ENCODE assay signal across 16 cellular contexts in the genomic region with DNA sequence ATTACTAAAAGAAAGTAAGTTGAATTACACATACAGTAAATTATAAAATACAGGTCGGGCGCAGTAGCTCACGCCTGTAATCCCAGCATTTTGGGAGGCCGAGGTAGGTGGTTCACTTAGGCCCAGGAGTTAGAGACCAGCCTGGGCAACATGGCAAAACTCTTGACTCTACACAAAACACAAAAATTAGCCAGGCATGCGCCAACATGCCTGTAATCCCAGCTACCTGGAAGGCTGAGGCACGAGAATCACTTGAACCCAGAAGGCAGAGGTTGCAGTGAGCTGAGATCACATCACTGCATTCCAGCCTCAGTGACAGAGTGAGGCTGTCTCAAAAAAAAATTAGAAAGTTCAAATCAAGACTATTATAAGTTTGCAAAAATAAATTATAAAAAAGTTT.
DNase-seq lines count a peak whose midpoint lies in the region; ATAC-seq, FAIRE-seq and TF ChIP-seq lines count a peak whose summit lies in the region.
"Had no signal": no experiment of that assay in that cellular context is flagged by ENCODE, and none has a peak within 500 bp of the region (broad histone marks: within the 10 kb centered on the region; RNA-seq: fewer than 3 reads in every experiment).

No MANE protein-coding gene starts in this region.

- H4K91ac ChIP-seq in trophoblast cell (ENCODE audit: low read depth, low read length): peak overlapping the region; percentile 47
- no peak overlapping the region for H4K91ac ChIP-seq in H9 (ENCODE audit: insufficient read length, low read depth, low read length)

- TF ChIP-seq CTCF in MCF 10A (IDR thresholded peaks at IDR 0.05; ENCODE audit: unreplicated experiment): no peak
- no peak for TF ChIP-seq CTCF in breast epithelium (IDR thresholded peaks at IDR 0.05)
- no peak for TF ChIP-seq CTCF in astrocyte (IDR thresholded peaks at IDR 0.05; ENCODE audit: insufficient read depth, low read depth, low read length)
- no peak for TF ChIP-seq CTCF in H9 (conservative IDR thresholded peaks at IDR 0.05)

- H4K12ac ChIP-seq in trophoblast cell (ENCODE audit: low read depth, low read length): no peak overlapping the region

- H3K9me3 Mint-ChIP-seq in MCF 10A (ENCODE audit: unreplicated experiment): no peaks in the 10 kb centered on the region
- H3K9me3 Mint-ChIP-seq in astrocyte (ENCODE audit: unreplicated experiment): no peaks in the 10 kb centered on the region
- H3K9me3 Mint-ChIP-seq in H9: no peaks in the 10 kb centered on the region
- H3K9me3 Mint-ChIP-seq in T-cell: no peaks in the 10 kb centered on the region
- H3K9me3 Mint-ChIP-seq: CD8-positive, alpha-beta T cell had no signal

- POLR2A ChIA-PET in MCF 10A (lab: Yijun Ruan, JAX) (interaction anchor here (0.6 to 0.8 kb wide), 3 partner anchors 11 to 1288 kb away, joined by 3 read pairs; no protein-coding TSS in a partner anchor), T-cell (lab: Charles Lee) (no interaction called here)

- H3K23me2 ChIP-seq in H9 (ENCODE audit: insufficient read length, low read depth, low read length, poor library complexity, severe bottlenecking): no peaks in the 10 kb centered on the region

- no CpG with 5 or more reads among the region's 6 CpGs for WGBS in trophoblast cell (ENCODE audit: extremely low coverage, insufficient coverage, insufficient read length)
- WGBS in H9 (ENCODE audit: extremely low coverage, insufficient read length, low lambda C conversion rate): no CpG with 5 or more reads among the region's 6 CpGs

- H3K36me3 ChIP-seq in breast epithelium (peaks cover 4% of the 10 kb centered on the region), astrocyte (ENCODE audit: insufficient read depth, low read length) (peaks cover 3% of the 10 kb centered on the region), trophoblast cell (ENCODE audit: control insufficient read depth in 1 of 2, insufficient read depth in 2 of 2, low read length in 2 of 2) (peaks cover 5 to 8% of the 10 kb centered on the region in 2 experiments)

- no peaks in the 10 kb centered on the region for H3K27me3 ChIP-seq in breast epithelium
- no peaks in the 10 kb centered on the region for H3K27me3 ChIP-seq in astrocyte (ENCODE audit: insufficient read depth, low read length)
- no peaks in the 10 kb centered on the region for H3K27me3 ChIP-seq in trophoblast cell (ENCODE audit: insufficient read depth, low read length)
- no peaks in the 10 kb centered on the region for H3K27me3 ChIP-seq in H9 (ENCODE audit: insufficient read depth, low read length)
- H3K27me3 ChIP-seq: BLaER1 treated with 17β-estradiol and CSF1 and Interleukin-3, amounts not matched to agents 10 nM and 100 nM had no signal

- FAIRE-seq in astrocyte (lab: Jason Lieb, UNC): no peak
- FAIRE-seq: HTR-8/SVneo had no signal

- H2BK120ac ChIP-seq in trophoblast cell (ENCODE audit: insufficient read depth, low read length, poor library complexity) (no peak overlapping the region), H9 (ENCODE audit: low read depth, low read length, poor library complexity, severe bottlenecking) (no peak overlapping the region)

- H3K79me2 ChIP-seq in astrocyte (ENCODE audit: insufficient read depth, low read length) (no peaks in the 10 kb centered on the region), trophoblast cell (ENCODE audit: control insufficient read depth, insufficient read depth, low read length, poor library complexity) (no peaks in the 10 kb centered on the region), H9 (ENCODE audit: insufficient read depth, low read length) (no peaks in the 10 kb centered on the region)

- H3K4me1 Mint-ChIP-seq in MCF 10A (ENCODE audit: insufficient read depth, unreplicated experiment): peaks cover 24% of the 10 kb centered on the region
- H3K4me1 Mint-ChIP-seq in astrocyte (ENCODE audit: low read depth, unreplicated experiment): peaks cover 11% of the 10 kb centered on the region
- H3K4me1 Mint-ChIP-seq in H9: no peaks in the 10 kb centered on the region
- peaks cover 0 to under 1% (median 0%) of the 10 kb centered on the region in 3 donors for H3K4me1 Mint-ChIP-seq in T-cell
- H3K4me1 Mint-ChIP-seq: B cell had no signal

- H2BK15ac ChIP-seq in H9 (ENCODE audit: low read depth, low read length): no peak overlapping the region

- no peak for ATAC-seq in GM21786 (IDR thresholded peaks at IDR 0.05; ENCODE audit: unreplicated experiment)
- no peak for ATAC-seq in T-cell (replicated peaks in 1 of 4)
- ATAC-seq: CD8-positive, alpha-beta T cell had no signal

- H3K18ac ChIP-seq in trophoblast cell (ENCODE audit: low read length) (no peak overlapping the region), H9 (ENCODE audit: insufficient read length, low read depth, low read length) (no peak overlapping the region)

- H2AFZ ChIP-seq in astrocyte (ENCODE audit: low read depth, low read length) (no peak overlapping the region), trophoblast cell (ENCODE audit: insufficient read depth, low read length, poor library complexity) (no peak overlapping the region), H9 (ENCODE audit: low read length) (no peak overlapping the region)

- H3K14ac ChIP-seq in trophoblast cell (ENCODE audit: low read length) (no peak overlapping the region), H9 (ENCODE audit: insufficient read depth, low read length) (no peak overlapping the region)

- BruUV-seq in MCF 10A (replicated peaks; lab: Mats Ljungman, UMichigan): no TSS peak

- H3K4me1 ChIP-seq in breast epithelium: no peaks in the 10 kb centered on the region
- H3K4me1 ChIP-seq in astrocyte (ENCODE audit: insufficient read depth, low read length): peaks cover 4% of the 10 kb centered on the region
- H3K4me1 ChIP-seq in trophoblast cell (ENCODE audit: control insufficient read depth in 1 of 2, insufficient read depth in 2 of 2, low read length in 2 of 2): no peaks in the 10 kb centered on the region
- no peaks in the 10 kb centered on the region for H3K4me1 ChIP-seq in H9 (ENCODE audit: insufficient read depth, low read length)
- H3K4me1 ChIP-seq: BLaER1 treated with 17β-estradiol and CSF1 and Interleukin-3, amounts not matched to agents 10 nM and 100 nM had no signal

- peak overlapping the region; percentile 60 for H4K8ac ChIP-seq in trophoblast cell (ENCODE audit: low read depth, low read length)
- H4K8ac ChIP-seq in H9 (replicated peaks; ENCODE audit: insufficient read length, low read depth, low read length): no peak overlapping the region

- no peak overlapping the region for H3K23ac ChIP-seq in trophoblast cell (ENCODE audit: low read length)
- no peak overlapping the region for H3K23ac ChIP-seq in H9 (ENCODE audit: insufficient read length, low read depth, low read length)

- no peak overlapping the region for H3K27ac ChIP-seq in breast epithelium
- H3K27ac ChIP-seq in astrocyte (ENCODE audit: low read depth, low read length): no peak overlapping the region
- H3K27ac ChIP-seq in epithelial cell of prostate: peak overlapping the region; percentile 45
- H3K27ac ChIP-seq in trophoblast cell (ENCODE audit: low read depth, low read length): no peak overlapping the region
- H3K27ac ChIP-seq in H9 (ENCODE audit: insufficient read length, low read depth, low read length): no peak overlapping the region
- H3K27ac ChIP-seq: BLaER1 treated with 17β-estradiol and CSF1 and Interleukin-3, amounts not matched to agents 10 nM and 100 nM had no signal

- DNase-seq in MCF 10A (ENCODE audit: unreplicated experiment): peak; percentile 31
- no peak for DNase-seq in breast epithelium (ENCODE audit: low spot score in 2 of 2)
- DNase-seq in astrocyte (ENCODE audit: low read depth): no peak
- no peak for DNase-seq in epithelial cell of prostate (ENCODE audit: low read depth, low spot score)
- DNase-seq in trophoblast cell: no peak
- DNase-seq in H9: no peak
- no peak for DNase-seq in T-cell
- DNase-seq: 8988T; Calu3; CD8-positive, alpha-beta T cell; DMS79 treated with DMSO at 0.1 percent for 48 hours; GF-D8 had no signal

- no peak overlapping the region for H4K5ac ChIP-seq in H9 (ENCODE audit: insufficient read length, low read depth, low read length)

- no peak overlapping the region for H2BK20ac ChIP-seq in H9 (ENCODE audit: low read depth, low read length, poor library complexity, severe bottlenecking)

- CTCF ChIA-PET in MCF 10A (lab: Yijun Ruan, JAX): no interaction called here
- CTCF ChIA-PET in T-cell (lab: Charles Lee): interaction anchor here in 1 of 2 donors (1.2 kb wide), 1 partner anchor 53 kb away, joined by 3 read pairs; no protein-coding TSS in a partner anchor

- H2BK5ac ChIP-seq in trophoblast cell (ENCODE audit: low read depth, low read length, poor library complexity): no peak overlapping the region
- H2BK5ac ChIP-seq in H9 (ENCODE audit: insufficient read length, low read length): no peak overlapping the region

- no peaks in the 10 kb centered on the region for H3K27me3 Mint-ChIP-seq in MCF 10A (ENCODE audit: insufficient read depth, unreplicated experiment)
- no peaks in the 10 kb centered on the region for H3K27me3 Mint-ChIP-seq in astrocyte (ENCODE audit: low read depth, unreplicated experiment)
- H3K27me3 Mint-ChIP-seq in H9 (ENCODE audit: low read depth): no peaks in the 10 kb centered on the region
- no peaks in the 10 kb centered on the region for H3K27me3 Mint-ChIP-seq in T-cell
- H3K27me3 Mint-ChIP-seq: B cell had no signal

- no peak for TF ChIP-seq POLR2A in breast epithelium (IDR thresholded peaks at IDR 0.05)

- H2BK12ac ChIP-seq in trophoblast cell (ENCODE audit: low read length) (no peak overlapping the region), H9 (ENCODE audit: insufficient read length, low read depth, low read length) (no peak overlapping the region)

- H3K4me2 ChIP-seq in astrocyte (ENCODE audit: low read length) (no peak overlapping the region), trophoblast cell (ENCODE audit: low read length) (no peak overlapping the region), H9 (ENCODE audit: insufficient read depth, insufficient read length, low read length) (no peak overlapping the region)
- H3K4me2 ChIP-seq: BLaER1 treated with 17β-estradiol and CSF1 and Interleukin-3, amounts not matched to agents 10 nM and 100 nM had no signal

- H3K4me3 ChIP-seq in breast epithelium (no peak overlapping the region), astrocyte (ENCODE audit: insufficient read depth, low read depth, low read length) (no peak overlapping the region), trophoblast cell (ENCODE audit: low read depth, low read length) (no peak overlapping the region)
- H3K4me3 ChIP-seq: BLaER1 treated with 17β-estradiol and CSF1 and Interleukin-3, amounts not matched to agents 10 nM and 100 nM had no signal

- H4K20me1 ChIP-seq in astrocyte (ENCODE audit: insufficient read depth, low read length) (no peaks in the 10 kb centered on the region), H9 (ENCODE audit: control insufficient read depth, insufficient read depth, insufficient read length) (no peaks in the 10 kb centered on the region)

- no peaks in the 10 kb centered on the region for H3K9me3 ChIP-seq in breast epithelium
- H3K9me3 ChIP-seq in astrocyte (ENCODE audit: insufficient read depth, low read depth, low read length): no peaks in the 10 kb centered on the region
- no peaks in the 10 kb centered on the region for H3K9me3 ChIP-seq in trophoblast cell (ENCODE audit: insufficient read depth, low read depth, low read length)
- H3K9me3 ChIP-seq in H9 (ENCODE audit: control insufficient read depth, low read depth, low read length): no peaks in the 10 kb centered on the region
- H3K9me3 ChIP-seq: BLaER1 treated with 17β-estradiol and CSF1 and Interleukin-3, amounts not matched to agents 10 nM and 100 nM had no signal

- no peak overlapping the region for H3K4ac ChIP-seq in trophoblast cell (ENCODE audit: low read depth, low read length)
- no peak overlapping the region for H3K4ac ChIP-seq in H9 (ENCODE audit: low read depth, low read length)

- peaks cover 2% of the 10 kb centered on the region for H3K79me1 ChIP-seq in trophoblast cell (ENCODE audit: low read length)
- no peaks in the 10 kb centered on the region for H3K79me1 ChIP-seq in H9 (ENCODE audit: insufficient read depth, low read depth, low read length, poor library complexity, severe bottlenecking)

- intact Hi-C loops in MCF 10A (cut with micrococcal nuclease) (no loop called here), breast epithelium (cut with DNase I; ENCODE audit: low total_unique reads) (no loop called here)

- H3K27ac Mint-ChIP-seq in MCF 10A (ENCODE audit: low read depth, unreplicated experiment) (no peak overlapping the region), astrocyte (ENCODE audit: unreplicated experiment) (peak overlapping the region; percentile 77), H9 (peak overlapping the region in 1 of 3 experiments; percentile 83; a peak in 1 of 7 replicates), T-cell (no peak overlapping the region)
- H3K27ac Mint-ChIP-seq: B cell had no signal

- H2AK5ac ChIP-seq in trophoblast cell (ENCODE audit: low read length) (no peak overlapping the region), H9 (ENCODE audit: insufficient read length, low read length) (no peak overlapping the region)

- H3K9ac ChIP-seq in astrocyte (ENCODE audit: low read length): no peak overlapping the region
- no peak overlapping the region for H3K9ac ChIP-seq in trophoblast cell (ENCODE audit: low read length)
- H3K9ac ChIP-seq in H9 (ENCODE audit: extremely low read depth, insufficient read length, low read length): no peak overlapping the region
- H3K9ac ChIP-seq: BLaER1 treated with 17β-estradiol and CSF1 and Interleukin-3, amounts not matched to agents 10 nM and 100 nM had no signal

- H3K56ac ChIP-seq in H9 (ENCODE audit: insufficient read length, low read depth, low read length): no peak overlapping the region

- H3K36me3 Mint-ChIP-seq in MCF 10A (ENCODE audit: insufficient read depth, unreplicated experiment) (peaks cover 41% of the 10 kb centered on the region), astrocyte (ENCODE audit: low read depth, unreplicated experiment) (peaks cover 16% of the 10 kb centered on the region), H9 (ENCODE audit: insufficient read depth in 1 of 3, low read depth in 3 of 3) (peaks cover 0 to 26% (median 17%) of the 10 kb centered on the region in 3 experiments; a peak in 6 of 7 replicates), T-cell (peaks cover 56% of the 10 kb centered on the region)

- H3T11ph ChIP-seq in H9 (ENCODE audit: low read length): no peak overlapping the region

- H3K4me3 Mint-ChIP-seq in MCF 10A (ENCODE audit: unreplicated experiment) (no peak overlapping the region), astrocyte (ENCODE audit: unreplicated experiment) (no peak overlapping the region), H9 (no peak overlapping the region), T-cell (no peak overlapping the region)
- H3K4me3 Mint-ChIP-seq: B cell; CD8-positive, alpha-beta T cell had no signal
